1 cellular context compared by ENCODE assay signal in the genomic region with DNA sequence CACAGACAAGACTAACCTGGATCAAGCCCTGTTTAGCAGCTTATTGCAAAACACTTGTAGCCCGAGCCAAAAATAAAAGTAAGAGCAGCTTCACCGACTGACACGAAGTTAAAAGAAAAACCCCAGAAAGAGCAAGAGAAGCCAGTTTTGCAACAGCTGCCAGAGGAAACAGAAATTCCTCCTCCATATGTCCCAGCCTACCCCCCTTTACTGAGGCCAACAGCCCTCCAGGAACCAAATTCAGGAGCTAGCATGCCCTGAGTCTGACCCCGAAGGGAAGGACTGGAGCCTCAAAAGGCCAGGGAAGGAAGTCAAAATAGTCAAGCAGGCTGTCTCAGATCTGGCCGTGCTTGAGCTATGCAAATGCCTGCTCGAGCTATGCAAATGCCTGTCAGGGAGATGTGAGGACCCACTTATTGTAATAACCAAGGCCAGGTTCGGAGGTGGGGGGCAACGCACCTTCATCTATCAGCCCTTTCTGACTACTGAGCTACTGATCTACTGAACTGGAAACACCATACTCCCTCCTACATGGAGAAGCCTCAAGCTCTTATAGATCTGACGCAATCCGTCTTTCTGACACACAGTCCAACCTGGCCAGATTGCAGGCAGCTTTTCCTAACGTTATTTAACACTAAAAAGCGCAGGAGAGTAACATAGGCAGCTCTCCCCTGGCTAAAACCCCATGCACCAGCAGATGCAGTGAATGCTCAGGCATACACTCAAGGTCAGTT.
TF ChIP-seq lines count a peak whose summit lies in the region.

No MANE protein-coding gene starts in this region.

TF ChIP-seq in K562, 482 proteins besides CTCF, POLR2A, EP300 and RAD21:
- TF ChIP-seq DIDO1 (tag; IDR thresholded peaks at IDR 0.05; ENCODE audit: low read depth) (no peak), FOS (IDR thresholded peaks at IDR 0.05; ENCODE audit: extremely low read depth, insufficient read length) (no peak), L3MBTL2 (IDR thresholded peaks at IDR 0.05) (0 out of 2 replicates have a peak, but pooled peaks have one; percentile 22), RBM15 (IDR thresholded peaks at IDR 0.05; ENCODE audit: insufficient read depth, low read length) (no peak), FOXJ3 (CRISPR knock-in tag; IDR thresholded peaks at IDR 0.05) (no peak), GATAD2A (IDR thresholded peaks at IDR 0.05) (no peak), HNRNPH1 (optimal IDR thresholded peaks at IDR 0.05; ENCODE audit: low read depth, low read length) (no peak), ATF3 (IDR thresholded peaks at IDR 0.05) (peak; percentile 50), ATF3 (CRISPR knock-in tag; conservative IDR thresholded peaks at IDR 0.05) (no peak), CEBPG (CRISPR knock-in tag; IDR thresholded peaks at IDR 0.05) (peak; percentile 68), CEBPG (tag; conservative IDR thresholded peaks at IDR 0.05 in 1 of 2, IDR thresholded peaks at IDR 0.05 in 1 of 2) (peak; percentile 22 to 72; a peak in 3 of 4 replicates), MCM2 (IDR thresholded peaks at IDR 0.05; ENCODE audit: low read depth) (no peak), RBM25 (IDR thresholded peaks at IDR 0.05; ENCODE audit: low read depth, low read length, severe bottlenecking) (no peak), ZNF347 (CRISPR knock-in tag; IDR thresholded peaks at IDR 0.05; ENCODE audit: low read depth) (no peak), RFX5 (IDR thresholded peaks at IDR 0.05; ENCODE audit: low read depth, low read length) (no peak), PURB (CRISPR knock-in tag; IDR thresholded peaks at IDR 0.05; ENCODE audit: low read depth) (no peak), XRCC5 (IDR thresholded peaks at IDR 0.05; ENCODE audit: low read depth, low read length) (no peak), GABPB2 (CRISPR knock-in tag; conservative IDR thresholded peaks at IDR 0.05) (no peak), NCOA6 (IDR thresholded peaks at IDR 0.05) (no peak), PYGO2 (tag; IDR thresholded peaks at IDR 0.05) (no peak), EHMT2 (IDR thresholded peaks at IDR 0.05) (no peak), TAF15 (IDR thresholded peaks at IDR 0.05; ENCODE audit: low read depth, low read length) (no peak), NCOA2 (IDR thresholded peaks at IDR 0.05; ENCODE audit: partially characterized antibody in 2 of 2) (no peak), SPI1 (IDR thresholded peaks at IDR 0.05; ENCODE audit: borderline replicate concordance, low read depth, low read length) (peak; percentile 53; the same call in 1 of the 2 replicates), CEBPB (tag; IDR thresholded peaks at IDR 0.05) (peak; percentile 80), ILK (tag; IDR thresholded peaks at IDR 0.05; ENCODE audit: borderline replicate concordance, low read depth) (no peak), RHOXF2B (CRISPR knock-in tag; conservative IDR thresholded peaks at IDR 0.05) (no peak), ARNT (IDR thresholded peaks at IDR 0.05) (no peak)
- TF ChIP-seq, protein P1, sequence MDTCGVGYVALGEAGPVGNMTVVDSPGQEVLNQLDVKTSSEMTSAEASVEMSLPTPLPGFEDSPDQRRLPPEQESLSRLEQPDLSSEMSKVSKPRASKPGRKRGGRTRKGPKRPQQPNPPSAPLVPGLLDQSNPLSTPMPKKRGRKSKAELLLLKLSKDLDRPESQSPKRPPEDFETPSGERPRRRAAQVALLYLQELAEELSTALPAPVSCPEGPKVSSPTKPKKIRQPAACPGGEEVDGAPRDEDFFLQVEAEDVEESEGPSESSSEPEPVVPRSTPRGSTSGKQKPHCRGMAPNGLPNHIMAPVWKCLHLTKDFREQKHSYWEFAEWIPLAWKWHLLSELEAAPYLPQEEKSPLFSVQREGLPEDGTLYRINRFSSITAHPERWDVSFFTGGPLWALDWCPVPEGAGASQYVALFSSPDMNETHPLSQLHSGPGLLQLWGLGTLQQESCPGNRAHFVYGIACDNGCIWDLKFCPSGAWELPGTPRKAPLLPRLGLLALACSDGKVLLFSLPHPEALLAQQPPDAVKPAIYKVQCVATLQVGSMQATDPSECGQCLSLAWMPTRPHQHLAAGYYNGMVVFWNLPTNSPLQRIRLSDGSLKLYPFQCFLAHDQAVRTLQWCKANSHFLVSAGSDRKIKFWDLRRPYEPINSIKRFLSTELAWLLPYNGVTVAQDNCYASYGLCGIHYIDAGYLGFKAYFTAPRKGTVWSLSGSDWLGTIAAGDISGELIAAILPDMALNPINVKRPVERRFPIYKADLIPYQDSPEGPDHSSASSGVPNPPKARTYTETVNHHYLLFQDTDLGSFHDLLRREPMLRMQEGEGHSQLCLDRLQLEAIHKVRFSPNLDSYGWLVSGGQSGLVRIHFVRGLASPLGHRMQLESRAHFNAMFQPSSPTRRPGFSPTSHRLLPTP (IDR thresholded peaks at IDR 0.05; ENCODE audit: borderline replicate concordance, extremely low read depth, insufficient read length): no peak
- TF ChIP-seq, protein P2, sequence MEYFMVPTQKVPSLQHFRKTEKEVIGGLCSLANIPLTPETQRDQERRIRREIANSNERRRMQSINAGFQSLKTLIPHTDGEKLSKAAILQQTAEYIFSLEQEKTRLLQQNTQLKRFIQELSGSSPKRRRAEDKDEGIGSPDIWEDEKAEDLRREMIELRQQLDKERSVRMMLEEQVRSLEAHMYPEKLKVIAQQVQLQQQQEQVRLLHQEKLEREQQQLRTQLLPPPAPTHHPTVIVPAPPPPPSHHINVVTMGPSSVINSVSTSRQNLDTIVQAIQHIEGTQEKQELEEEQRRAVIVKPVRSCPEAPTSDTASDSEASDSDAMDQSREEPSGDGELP (CRISPR knock-in tag; IDR thresholded peaks at IDR 0.05; ENCODE audit: borderline replicate concordance): no peak
- TF ChIP-seq, protein P3, sequence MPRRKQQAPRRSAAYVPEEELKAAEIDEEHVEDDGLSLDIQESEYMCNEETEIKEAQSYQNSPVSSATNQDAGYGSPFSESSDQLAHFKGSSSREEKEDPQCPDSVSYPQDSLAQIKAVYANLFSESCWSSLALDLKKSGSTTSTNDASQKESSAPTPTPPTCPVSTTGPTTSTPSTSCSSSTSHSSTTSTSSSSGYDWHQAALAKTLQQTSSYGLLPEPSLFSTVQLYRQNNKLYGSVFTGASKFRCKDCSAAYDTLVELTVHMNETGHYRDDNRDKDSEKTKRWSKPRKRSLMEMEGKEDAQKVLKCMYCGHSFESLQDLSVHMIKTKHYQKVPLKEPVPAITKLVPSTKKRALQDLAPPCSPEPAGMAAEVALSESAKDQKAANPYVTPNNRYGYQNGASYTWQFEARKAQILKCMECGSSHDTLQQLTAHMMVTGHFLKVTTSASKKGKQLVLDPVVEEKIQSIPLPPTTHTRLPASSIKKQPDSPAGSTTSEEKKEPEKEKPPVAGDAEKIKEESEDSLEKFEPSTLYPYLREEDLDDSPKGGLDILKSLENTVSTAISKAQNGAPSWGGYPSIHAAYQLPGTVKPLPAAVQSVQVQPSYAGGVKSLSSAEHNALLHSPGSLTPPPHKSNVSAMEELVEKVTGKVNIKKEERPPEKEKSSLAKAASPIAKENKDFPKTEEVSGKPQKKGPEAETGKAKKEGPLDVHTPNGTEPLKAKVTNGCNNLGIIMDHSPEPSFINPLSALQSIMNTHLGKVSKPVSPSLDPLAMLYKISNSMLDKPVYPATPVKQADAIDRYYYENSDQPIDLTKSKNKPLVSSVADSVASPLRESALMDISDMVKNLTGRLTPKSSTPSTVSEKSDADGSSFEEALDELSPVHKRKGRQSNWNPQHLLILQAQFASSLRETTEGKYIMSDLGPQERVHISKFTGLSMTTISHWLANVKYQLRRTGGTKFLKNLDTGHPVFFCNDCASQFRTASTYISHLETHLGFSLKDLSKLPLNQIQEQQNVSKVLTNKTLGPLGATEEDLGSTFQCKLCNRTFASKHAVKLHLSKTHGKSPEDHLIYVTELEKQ (CRISPR knock-in tag; IDR thresholded peaks at IDR 0.05): no peak
